Comparison of ENCODE assay signal across 13 cellular contexts in genomic region chr7:71221049-71221448, GRCh38.
"Had no signal": no experiment of that assay in that cellular context is flagged by ENCODE, and none has a peak within 500 bp of the region (broad histone marks: within the 10 kb centered on the region; RNA-seq: fewer than 3 reads in every experiment).

No MANE protein-coding gene starts in this region.

- H3K9ac ChIP-seq: neural progenitor cell had no signal

- H3K27me3 ChIP-seq: left lung, neural progenitor cell, pancreas had no signal

- H3K27me3 Mint-ChIP-seq: activated CD4-positive, alpha-beta memory T cell treated with anti-CD3 and anti-CD28 coated beads for 36 hours had no signal

- H3K4me1 Mint-ChIP-seq: neural progenitor cell had no signal

- H3K27ac ChIP-seq: left lung, neural progenitor cell had no signal

- H3K36me3 Mint-ChIP-seq: activated CD4-positive, alpha-beta memory T cell treated with anti-CD3 and anti-CD28 coated beads for 36 hours had no signal

- H3K36me3 ChIP-seq: left lung, neural progenitor cell, pancreas had no signal

- H3K4me2 ChIP-seq: neural progenitor cell, smooth muscle cell had no signal

- H3K4me3 ChIP-seq: left lung, neural progenitor cell, pancreas, smooth muscle cell had no signal

- H3K4me3 Mint-ChIP-seq: activated CD4-positive, alpha-beta memory T cell treated with anti-CD3 and anti-CD28 coated beads for 36 hours; activated T-cell treated with anti-CD3 and anti-CD28 coated beads, Interleukin-2, amount 50 U/mL, for 4 hours; neural progenitor cell; T-helper 2 cell treated with Interferon-gamma antibody and Interleukin-4, amounts not matched to agents 5 μg/mL and 100 μg/mL, for 36 hours had no signal

- ATAC-seq: activated naive CD4-positive, alpha-beta T cell treated with anti-CD3 and anti-CD28 coated beads, Interleukin-2, amount 50 U/mL, for 72 hours; activated T-cell treated with anti-CD3 and anti-CD28 coated beads, Interleukin-2, amount 50 U/mL, for 4 hours; esophagus mucosa had no signal

- H2AFZ ChIP-seq: neural progenitor cell had no signal

- H3K27ac Mint-ChIP-seq: activated CD4-positive, alpha-beta memory T cell treated with anti-CD3 and anti-CD28 coated beads for 36 hours; activated naive CD4-positive, alpha-beta T cell treated with anti-CD3 and anti-CD28 coated beads, Interleukin-2, amount 50 U/mL, for 72 hours; neural progenitor cell; T-helper 2 cell treated with Interferon-gamma antibody and Interleukin-4, amounts not matched to agents 5 μg/mL and 100 μg/mL, for 36 hours had no signal

- H3K4me1 ChIP-seq: left lung, neural progenitor cell, pancreas had no signal

- H3K9me3 ChIP-seq: pancreas had no signal

- DNase-seq: activated CD4-positive, alpha-beta memory T cell treated with anti-CD3 and anti-CD28 coated beads for 36 hours; activated effector memory CD4-positive, alpha-beta T cell treated with anti-CD3 and anti-CD28 coated beads, Interleukin-2, amount 50 U/mL, for 16 hours; activated T-cell treated with anti-CD3 and anti-CD28 coated beads, Interleukin-2, amount 50 U/mL, for 4 hours; foreskin fibroblast; left lung; pancreas; retina; SW 1271 had no signal
